11 cellular contexts compared by ENCODE assay signal in the genomic region with DNA sequence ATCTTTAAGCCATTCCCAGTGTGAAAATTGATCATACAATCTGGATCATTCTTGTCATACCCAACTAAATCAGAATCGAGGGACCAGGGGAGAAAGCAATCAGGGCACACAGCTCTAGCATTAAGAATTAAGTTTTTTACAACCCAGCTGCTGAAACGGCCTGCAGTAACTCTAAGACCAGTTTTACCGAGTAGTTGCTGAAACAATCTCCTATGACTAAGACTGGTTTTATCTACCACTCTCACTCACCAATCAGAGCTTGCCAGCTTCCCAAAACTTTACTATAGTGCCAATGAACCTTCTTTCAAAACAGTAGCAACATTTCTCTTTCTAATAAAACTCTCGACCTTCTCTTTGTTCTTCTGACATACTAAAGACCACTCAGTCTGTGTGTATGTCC. TPM values are rescaled to one million over a fixed set of nuclear protein-coding genes. Genes with fewer than 3 reads are reported as not detected.
A peak's percentile ranks its signal among the peaks of the same experiment; 100 is the strongest.
DNase-seq lines count a peak whose midpoint lies in the region; ATAC-seq and TF ChIP-seq lines count a peak whose summit lies in the region.
"Had no signal": no experiment of that assay in that cellular context is flagged by ENCODE, and none has a peak within 500 bp of the region (broad histone marks: within the 10 kb centered on the region; RNA-seq: fewer than 3 reads in every experiment).

No MANE protein-coding gene starts in this region.

- no peaks in the 10 kb centered on the region for H3K9me3 ChIP-seq in CD8-positive, alpha-beta T cell (ENCODE audit: low read length)

- CTCF ChIA-PET in CD8-positive, alpha-beta T cell (lab: Charles Lee), result interaction anchor here (1.2 to 2.5 kb wide), 2 partner anchors 49 to 126 kb away, joined by 5 to 7 read pairs; no protein-coding TSS in a partner anchor

- H3K4me3 ChIP-seq in CD8-positive, alpha-beta T cell (ENCODE audit: low read depth, low read length), result no peak overlapping the region

- peaks cover 5% of the 10 kb centered on the region for H3K27me3 ChIP-seq in CD8-positive, alpha-beta T cell (ENCODE audit: insufficient read depth, low read length)

- H3K27me3 Mint-ChIP-seq in mesothelial cell of epicardium (ENCODE audit: low read depth), result no peaks in the 10 kb centered on the region
- peaks cover 7% of the 10 kb centered on the region for H3K27me3 Mint-ChIP-seq in CD8-positive, alpha-beta T cell (ENCODE audit: low read depth)

- no peaks in the 10 kb centered on the region for H3K9me3 Mint-ChIP-seq in mesothelial cell of epicardium
- H3K9me3 Mint-ChIP-seq in CD8-positive, alpha-beta T cell, result no peaks in the 10 kb centered on the region

- POLR2A ChIA-PET in CD8-positive, alpha-beta T cell (lab: Charles Lee), result interaction anchor here (0.6 to 2.2 kb wide), 2 partner anchors 22 to 34 kb away, joined by 5 to 15 read pairs; a partner anchor contains a TSS

- in situ Hi-C loops in Caki2 (cut with HindIII; ENCODE audit: low pct_unique_long_range_greater_than_20kb, low sequenced_read_pairs), result no loop called here
- in situ Hi-C loops in KBM-7 (cut with MboI; ENCODE audit: low pct_unique_long_range_greater_than_20kb, low sequenced_read_pairs), result no loop called here

- no peak for ATAC-seq in CD8-positive, alpha-beta T cell
- ATAC-seq in GM19023 (IDR thresholded peaks at IDR 0.05; ENCODE audit: unreplicated experiment), result no peak

- no peak overlapping the region for H3K27ac Mint-ChIP-seq in mesothelial cell of epicardium
- no peak overlapping the region for H3K27ac Mint-ChIP-seq in CD8-positive, alpha-beta T cell

- H3K36me3 ChIP-seq in CD8-positive, alpha-beta T cell (ENCODE audit: insufficient read depth, low read length), result no peaks in the 10 kb centered on the region

- DNase-seq in Caki2 (ENCODE audit: low read depth), result peak; percentile 12
- peak; percentile 22 for DNase-seq in HT1080 (ENCODE audit: low read depth)
- peak; percentile 32 for DNase-seq in amniotic epithelial cell (ENCODE audit: low read depth)
- no peak for DNase-seq in mesothelial cell of epicardium (ENCODE audit: low spot score in 2 of 2, unreplicated experiment in 2 of 2)
- DNase-seq in CD8-positive, alpha-beta T cell, result no peak
- DNase-seq in mesenteric fat pad (ENCODE audit: low spot score), result no peak
- DNase-seq in KBM-7, result no peak
- DNase-seq: activated gamma-delta T cell, NCI-H187 had no signal

- TF ChIP-seq CTCF in mesothelial cell of epicardium (IDR thresholded peaks at IDR 0.05; ENCODE audit: unreplicated experiment), result no peak
- no peak for TF ChIP-seq CTCF in CD8-positive, alpha-beta T cell (IDR thresholded peaks at IDR 0.05)

- no peak overlapping the region for H3K27ac ChIP-seq in CD8-positive, alpha-beta T cell (ENCODE audit: low read depth, low read length)

- H3K4me1 ChIP-seq in CD8-positive, alpha-beta T cell (ENCODE audit: insufficient read depth, low read length), result peaks cover 15% of the 10 kb centered on the region

- H3K36me3 Mint-ChIP-seq in mesothelial cell of epicardium, result no peaks in the 10 kb centered on the region
- H3K36me3 Mint-ChIP-seq in CD8-positive, alpha-beta T cell, result peaks cover 13% of the 10 kb centered on the region

- H3K4me3 Mint-ChIP-seq in mesothelial cell of epicardium, result peak overlapping the region; percentile 46
- H3K4me3 Mint-ChIP-seq in CD8-positive, alpha-beta T cell, result no peak overlapping the region

- intact Hi-C loops in CD8-positive, alpha-beta T cell (cut with DNase I, micrococcal nuclease), result no loop called here

- H3K4me1 Mint-ChIP-seq in mesothelial cell of epicardium, result peaks cover 18% of the 10 kb centered on the region
- H3K4me1 Mint-ChIP-seq in CD8-positive, alpha-beta T cell (ENCODE audit: low read depth), result peaks cover 31% of the 10 kb centered on the region

RNA-seq across cellular contexts. Expression of a gene that starts 2.8 kb away (rescaled TPM):
- total RNA-seq in Caki2 (2014; rRNA removed; shearing (Covaris generic); ENCODE audit: low replicate concordance), result 42.6 and 68.0 TPM in 2 replicates
- 62.1 and 65.8 TPM in 2 replicates for total RNA-seq in HT1080 (2014; rRNA removed; shearing (Covaris generic))
- 24.7 and 32.4 TPM in 2 replicates for polyA plus RNA-seq in HT1080 (2015; cell fraction: cytosol; rRNA removed)
- 14.9 and 18.7 TPM in 2 replicates for polyA plus RNA-seq in HT1080 (2015; cell fraction: nucleus; rRNA removed)
- total RNA-seq in mesothelial cell of epicardium, result 13.6 to 16.8 TPM (median 15.4 TPM) in 3 replicates
- total RNA-seq in CD8-positive, alpha-beta T cell, result 1 to 10 TPM; 3.6 to 3.7 TPM
- 28.5 TPM for total RNA-seq in mesenteric fat pad

RNA-seq across cellular contexts. Expression of a gene that starts 31.0 kb away (rescaled TPM):
- total RNA-seq in Caki2 (2014; rRNA removed; shearing (Covaris generic); ENCODE audit: low replicate concordance), result not detected in 2 replicates
- total RNA-seq in HT1080 (2014; rRNA removed; shearing (Covaris generic)), result not detected in 2 replicates
- polyA plus RNA-seq in HT1080 (2015; cell fraction: cytosol; rRNA removed), result not detected in 2 replicates
- polyA plus RNA-seq in HT1080 (2015; cell fraction: nucleus; rRNA removed), result not detected in 2 replicates
- total RNA-seq in mesothelial cell of epicardium, result 0.42 to 0.47 TPM (median 0.44 TPM) in 3 replicates
- total RNA-seq in CD8-positive, alpha-beta T cell, result not detected
- total RNA-seq in mesenteric fat pad, result 1.1 TPM
- total RNA-seq: glomerular endothelial cell had no signal

RNA-seq across cellular contexts. Expression of a gene that starts 33.8 kb away (rescaled TPM):
- 196 and 317 TPM in 2 replicates for total RNA-seq in Caki2 (2014; rRNA removed; shearing (Covaris generic); ENCODE audit: low replicate concordance)
- total RNA-seq in HT1080 (2014; rRNA removed; shearing (Covaris generic)), result 293 and 294 TPM in 2 replicates
- polyA plus RNA-seq in HT1080 (2015; cell fraction: cytosol; rRNA removed), result 398 and 408 TPM in 2 replicates
- polyA plus RNA-seq in HT1080 (2015; cell fraction: nucleus; rRNA removed), result 260 and 286 TPM in 2 replicates
- total RNA-seq in mesothelial cell of epicardium, result 95.2 to 98.6 TPM (median 98.4 TPM) in 3 replicates
- total RNA-seq in CD8-positive, alpha-beta T cell, result 100 to 1,000 TPM; 172 to 179 TPM
- 41.4 TPM for total RNA-seq in mesenteric fat pad

Comparison
In these comparisons a context has a peak if more than half of its experiments do, and no peak if none do; other contexts are left out.
1. DNase-seq: peak in Caki2 (single experiment), HT1080 (single experiment) and amniotic epithelial cell (single experiment); none in mesothelial cell of epicardium (0 of 2), CD8-positive, alpha-beta T cell (0 of 7), mesenteric fat pad (single experiment) and KBM-7 (single experiment).